Comparison of ENCODE assay signal across 11 cellular contexts in genomic region chr10:115141254-115141653, GRCh38. TPM values are rescaled to one million over a fixed set of nuclear protein-coding genes. Genes with fewer than 3 reads are reported as not detected.
DNase-seq lines count a peak whose midpoint lies in the region; ATAC-seq and TF ChIP-seq lines count a peak whose summit lies in the region.
"Had no signal": no experiment of that assay in that cellular context is flagged by ENCODE, and none has a peak within 500 bp of the region (broad histone marks: within the 10 kb centered on the region; RNA-seq: fewer than 3 reads in every experiment).

No MANE protein-coding gene starts in this region.

- in situ Hi-C loops in KBM-7 (cut with MboI; ENCODE audit: low pct_unique_long_range_greater_than_20kb, low sequenced_read_pairs) (no loop called here), gastrocnemius medialis (cut with MboI; ENCODE audit: low sequenced_read_pairs in 4 of 4) (loop anchor here in 2 of 4 donors (25.0 kb wide), 3 partner anchors 579 to 829 kb away; no protein-coding TSS in a partner anchor)

- intact Hi-C loops in gastrocnemius medialis (cut with DNase I; ENCODE audit: low total_unique reads) = loop anchor here (5.0 kb wide), 1 partner anchor 1246 kb away; no protein-coding TSS in a partner anchor
- intact Hi-C loops in esophagus squamous epithelium (cut with DNase I) = no loop called here

- TF ChIP-seq CTCF in C4-2B (conservative IDR thresholded peaks at IDR 0.05) (peak; percentile 75), cardiac fibroblast (IDR thresholded peaks at IDR 0.05; ENCODE audit: low read depth, low read length) (peak; percentile 17), gastrocnemius medialis (IDR thresholded peaks at IDR 0.05 in 4 of 5, conservative IDR thresholded peaks at IDR 0.05 in 1 of 5) (no peak), esophagus squamous epithelium (IDR thresholded peaks at IDR 0.05) (peak in 2 of 6 experiments; percentile 11 to 38)

- H3K27ac ChIP-seq in C4-2B (no peak overlapping the region), gastrocnemius medialis (no peak overlapping the region), esophagus squamous epithelium (no peak overlapping the region)

- no peak for TF ChIP-seq POLR2A in gastrocnemius medialis (IDR thresholded peaks at IDR 0.05)
- TF ChIP-seq POLR2A in esophagus squamous epithelium (IDR thresholded peaks at IDR 0.05) = no peak

- H3K9me3 ChIP-seq in gastrocnemius medialis (no peaks in the 10 kb centered on the region), esophagus squamous epithelium (no peaks in the 10 kb centered on the region)

- ATAC-seq in gastrocnemius medialis (no peak), HG02938 (IDR thresholded peaks at IDR 0.05; ENCODE audit: unreplicated experiment) (no peak)
- ATAC-seq: natural killer cell had no signal

- H3K36me3 ChIP-seq in gastrocnemius medialis (no peaks in the 10 kb centered on the region), esophagus squamous epithelium (no peaks in the 10 kb centered on the region)

- H3K4me3 ChIP-seq in cardiac fibroblast (replicated peaks in 1 of 2; ENCODE audit: low read depth in 2 of 2, low read length in 2 of 2) (no peak overlapping the region), gastrocnemius medialis (no peak overlapping the region), esophagus squamous epithelium (no peak overlapping the region)

- H3K27me3 ChIP-seq in gastrocnemius medialis (no peaks in the 10 kb centered on the region), esophagus squamous epithelium (no peaks in the 10 kb centered on the region)

- H3K4me1 ChIP-seq in gastrocnemius medialis = no peaks in the 10 kb centered on the region
- no peaks in the 10 kb centered on the region for H3K4me1 ChIP-seq in esophagus squamous epithelium

- DNase-seq in KBM-7 (peak; percentile 29), cardiac fibroblast (ENCODE audit: low read depth in 2 of 2) (peak; percentile 24 to 28), medulla oblongata (ENCODE audit: extremely low spot score) (peak; percentile 43), gastrocnemius medialis (no peak), esophagus squamous epithelium (lab: John Stamatoyannopoulos, UW) (no peak)
- DNase-seq in activated CD4-positive, CD25-positive, alpha-beta regulatory T cell (lab: John Stamatoyannopoulos, UW) = no peak
- DNase-seq: activated B cell treated with CpG ODN at 0.5 μM for 24 hours, natural killer cell, NCI-H187 treated with DMSO at 0.1 percent for 48 hours had no signal

RNA-seq across cellular contexts. Expression of gene ATRNL1, which starts 48.1 kb away (rescaled TPM):
- total RNA-seq in gastrocnemius medialis (10 to 100 TPM in 1 of 4 donors, 1 to 10 TPM in 3; 1.6 to 10.8 (median 3.8) TPM), esophagus squamous epithelium (10 to 100 TPM in 1 of 4 donors, 1 to 10 TPM in 2, under 1 TPM in 1; 0.64 to 15.1 (median 2.6) TPM)
- total RNA-seq: natural killer cell had no signal

Comparison
In these comparisons a context has a peak if more than half of its experiments do, and no peak if none do; other contexts are left out.
1. CTCF ChIP-seq: peak in C4-2B (single experiment) and cardiac fibroblast (single experiment); none in gastrocnemius medialis (0 of 5).
2. DNase-seq: peak in KBM-7 (single experiment), cardiac fibroblast (2 of 2) and medulla oblongata (single experiment); none in activated CD4-positive, CD25-positive, alpha-beta regulatory T cell (0 of 4), gastrocnemius medialis (0 of 2) and esophagus squamous epithelium (single experiment).